15 cellular contexts compared by ENCODE assay signal in genomic region chr9:131117762-131118145, GRCh38. TPM values are rescaled to one million over a fixed set of nuclear protein-coding genes. Genes with fewer than 3 reads are reported as not detected.
A peak's percentile ranks its signal among the peaks of the same experiment; 100 is the strongest.
DNase-seq lines count a peak whose midpoint lies in the region; ATAC-seq and TF ChIP-seq lines count a peak whose summit lies in the region.
"Had no signal": no experiment of that assay in that cellular context is flagged by ENCODE, and none has a peak within 500 bp of the region (broad histone marks: within the 10 kb centered on the region; RNA-seq: fewer than 3 reads in every experiment).

No MANE protein-coding gene starts in this region.

- H3K36me3 ChIP-seq in gastroesophageal sphincter (peaks cover 0 to 12% of the 10 kb centered on the region in 2 donors), sigmoid colon (no peaks in the 10 kb centered on the region), upper lobe of right lung (no peaks in the 10 kb centered on the region)

- no peaks in the 10 kb centered on the region for H3K4me1 Mint-ChIP-seq in activated T-cell treated with anti-CD3 and anti-CD28 coated beads, Interleukin-2, amount 50 U/mL, for 24 hours (ENCODE audit: low read depth)

- H3K27ac ChIP-seq in gastroesophageal sphincter (peak overlapping the region in 3 of 4 donors; percentile 41 to 57 (median 51)), sigmoid colon (peak overlapping the region in 1 of 4 donors; percentile 27), upper lobe of right lung (peak overlapping the region; percentile 39)

- intact Hi-C loops in cardiac septum (cut with DNase I): no loop called here
- intact Hi-C loops in left ventricle myocardium superior (cut with micrococcal nuclease): no loop called here
- intact Hi-C loops in sigmoid colon (cut with DNase I): no loop called here
- intact Hi-C loops in upper lobe of right lung (cut with DNase I): no loop called here

- H3K4me3 ChIP-seq in gastroesophageal sphincter (no peak overlapping the region), sigmoid colon (no peak overlapping the region), upper lobe of right lung (no peak overlapping the region)

- H3K27ac Mint-ChIP-seq in activated T-cell treated with anti-CD3 and anti-CD28 coated beads, Interleukin-2, amount 50 U/mL, for 24 hours: no peak overlapping the region

- ATAC-seq in left ventricle myocardium superior: no peak
- no peak for ATAC-seq in gastroesophageal sphincter
- ATAC-seq in upper lobe of right lung: no peak

- no peaks in the 10 kb centered on the region for H3K9me3 Mint-ChIP-seq in activated T-cell treated with anti-CD3 and anti-CD28 coated beads, Interleukin-2, amount 50 U/mL, for 24 hours

- no peak overlapping the region for H3K4me3 Mint-ChIP-seq in activated T-cell treated with anti-CD3 and anti-CD28 coated beads, Interleukin-2, amount 50 U/mL, for 24 hours

- no peak for TF ChIP-seq EP300 in gastroesophageal sphincter (IDR thresholded peaks at IDR 0.05)
- TF ChIP-seq EP300 in sigmoid colon (IDR thresholded peaks at IDR 0.05): no peak

- H3K27me3 ChIP-seq in gastroesophageal sphincter (peaks cover 13% of the 10 kb centered on the region), sigmoid colon (no peaks in the 10 kb centered on the region), upper lobe of right lung (no peaks in the 10 kb centered on the region)

- H3K9me3 ChIP-seq in gastroesophageal sphincter (no peaks in the 10 kb centered on the region), sigmoid colon (no peaks in the 10 kb centered on the region), upper lobe of right lung (no peaks in the 10 kb centered on the region)

- H3K27me3 Mint-ChIP-seq in activated T-cell treated with anti-CD3 and anti-CD28 coated beads, Interleukin-2, amount 50 U/mL, for 24 hours: peaks cover 23% of the 10 kb centered on the region

- TF ChIP-seq POLR2A in gastroesophageal sphincter (IDR thresholded peaks at IDR 0.05) (no peak), sigmoid colon (IDR thresholded peaks at IDR 0.05) (no peak)

- TF ChIP-seq CTCF in gastroesophageal sphincter (IDR thresholded peaks at IDR 0.05) (no peak), sigmoid colon (IDR thresholded peaks at IDR 0.05) (no peak), upper lobe of right lung (IDR thresholded peaks at IDR 0.05) (no peak)

- WGBS in gastroesophageal sphincter (ENCODE audit: low coverage in 1 of 2), 2 donors: 80% methylated on average over 4 of the region's 4 CpGs; no CpG with 5 or more reads in 1 of the 2 donors
- WGBS in sigmoid colon, 2 donors: 68 to 77% methylated on average over 4 of the region's 4 CpGs

- H3K4me1 ChIP-seq in gastroesophageal sphincter (no peaks in the 10 kb centered on the region), sigmoid colon (no peaks in the 10 kb centered on the region), upper lobe of right lung (peaks cover 6% of the 10 kb centered on the region)

- DNase-seq in cardiac septum (ENCODE audit: low spot score) (peak; percentile 47), left ventricle myocardium superior (no peak), sigmoid colon (peak; percentile 28), upper lobe of right lung (no peak), Ammon's horn (ENCODE audit: low spot score) (no peak)
- no peak for DNase-seq in stimulated activated naive CD4-positive, alpha-beta T cell (lab: John Stamatoyannopoulos, UW)
- no peak for DNase-seq in activated T-cell treated with anti-CD3 and anti-CD28 coated beads, Interleukin-2, amount 50 U/mL, for 24 hours
- DNase-seq: DMS53; KG1; NCI-H1048; NCI-H2107; NCI-H226; NK-92 treated with Interleukin-12 subunit alpha and Interleukin-12 subunit beta, amount 100 ng/mL, for 24 hours; OCI-M1 had no signal

- no peaks in the 10 kb centered on the region for H3K36me3 Mint-ChIP-seq in activated T-cell treated with anti-CD3 and anti-CD28 coated beads, Interleukin-2, amount 50 U/mL, for 24 hours (ENCODE audit: low read depth)

RNA-seq across cellular contexts. Expression of gene NUP214, which starts 7.6 kb away (rescaled TPM):
- total RNA-seq in cardiac septum (22.9 TPM), left ventricle myocardium superior (28.9 TPM), gastroesophageal sphincter (10 to 100 TPM; 25.8 to 68.2 (median 36.9) TPM), sigmoid colon (10 to 100 TPM; 28.5 to 87.5 (median 38.9) TPM), upper lobe of right lung (52.2 TPM)
- polyA plus RNA-seq in sigmoid colon: 10 to 100 TPM in 2 of 3 donors, 1 to 10 TPM in 1; 9.2 to 22.0 (median 21.0) TPM

RNA-seq across cellular contexts. Expression of gene AIF1L, which starts 21.4 kb away (rescaled TPM):
- total RNA-seq in cardiac septum: 11.0 TPM
- total RNA-seq in left ventricle myocardium superior: 22.9 TPM
- 10 to 100 TPM in 3 of 4 donors, 1 to 10 TPM in 1; 5.4 to 28.5 (median 17.1) TPM for total RNA-seq in gastroesophageal sphincter
- total RNA-seq in sigmoid colon: 10 to 100 TPM in 1 of 4 donors, 1 to 10 TPM in 3; 2.5 to 11.6 (median 3.9) TPM
- polyA plus RNA-seq in sigmoid colon: 1 to 10 TPM; 2.4 to 3.9 (median 3.2) TPM
- 12.3 TPM for total RNA-seq in upper lobe of right lung

Comparison
In these comparisons a context has a peak if more than half of its experiments do, and no peak if none do; other contexts are left out.
1. DNase-seq: peak in cardiac septum (single experiment) and sigmoid colon (single experiment); none in left ventricle myocardium superior (single experiment), upper lobe of right lung (single experiment), stimulated activated naive CD4-positive, alpha-beta T cell (0 of 6), Ammon's horn (single experiment) and activated T-cell treated with anti-CD3 and anti-CD28 coated beads, Interleukin-2, amount 50 U/mL, for 24 hours (single experiment).